In the genomic region with DNA sequence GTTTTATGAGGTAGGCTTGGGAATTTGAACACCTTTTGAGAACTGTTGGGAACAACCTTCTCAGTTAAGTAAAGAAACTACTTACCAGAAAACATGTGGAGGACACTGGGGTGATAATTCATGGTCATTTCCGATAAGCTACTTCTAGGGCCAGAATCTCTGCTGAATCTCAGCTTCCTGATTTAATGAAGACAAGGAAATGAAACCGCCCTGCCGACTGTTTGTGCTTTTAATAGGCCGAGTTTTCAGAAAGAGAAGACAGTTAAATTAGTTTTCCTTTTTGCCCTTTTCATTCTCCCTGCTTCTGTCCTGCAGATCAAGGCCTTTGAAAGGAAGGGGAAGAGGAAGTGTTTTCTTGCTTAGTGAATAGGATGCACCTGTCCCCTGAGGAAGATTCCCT, we compare ENCODE assay signal across 16 cellular contexts.
DNase-seq lines count a peak whose midpoint lies in the region; ATAC-seq and TF ChIP-seq lines count a peak whose summit lies in the region.
"Had no signal": no experiment of that assay in that cellular context is flagged by ENCODE, and none has a peak within 500 bp of the region (broad histone marks: within the 10 kb centered on the region; RNA-seq: fewer than 3 reads in every experiment).

No MANE protein-coding gene starts in this region.

- no peaks in the 10 kb centered on the region for H3K36me3 ChIP-seq in naive thymus-derived CD4-positive, alpha-beta T cell (ENCODE audit: control insufficient read depth in 2 of 3, insufficient read depth in 3 of 3, low read length in 3 of 3)
- H3K36me3 ChIP-seq: esophagus muscularis mucosa had no signal

- no peak overlapping the region for H3K27ac ChIP-seq in naive thymus-derived CD4-positive, alpha-beta T cell (ENCODE audit: low read depth, low read length)

- CTCF ChIA-PET in naive thymus-derived CD4-positive, alpha-beta T cell (lab: Charles Lee): no interaction called here

- H3K9me3 ChIP-seq in naive thymus-derived CD4-positive, alpha-beta T cell (ENCODE audit: control insufficient read depth in 2 of 3, low read length in 3 of 3): no peaks in the 10 kb centered on the region
- H3K9me3 ChIP-seq: esophagus muscularis mucosa had no signal

- H3K36me3 Mint-ChIP-seq in CD14-positive monocyte (peaks cover 7 to 11% of the 10 kb centered on the region in 2 donors), glutamatergic neuron (ENCODE audit: unreplicated experiment) (no peaks in the 10 kb centered on the region)
- H3K36me3 Mint-ChIP-seq in dendritic cell treated with granulocyte-macrophage colony-stimulating factor and Interleukin-4, amounts not matched to agents 40 ng/mL and 50 ng/mL, for 4 days (ENCODE audit: low read depth): no peaks in the 10 kb centered on the region
- H3K36me3 Mint-ChIP-seq in naive thymus-derived CD4-positive, alpha-beta T cell: no peaks in the 10 kb centered on the region
- H3K36me3 Mint-ChIP-seq: naive thymus-derived CD8-positive, alpha-beta T cell had no signal

- H3K4me1 ChIP-seq in naive thymus-derived CD4-positive, alpha-beta T cell (ENCODE audit: control insufficient read depth in 2 of 2, insufficient read depth in 2 of 2, low read length in 2 of 2): no peaks in the 10 kb centered on the region

- H3K4me3 Mint-ChIP-seq in CD14-positive monocyte (peak overlapping the region in 1 of 2 donors; percentile 82), glutamatergic neuron (ENCODE audit: unreplicated experiment) (no peak overlapping the region)
- H3K4me3 Mint-ChIP-seq in dendritic cell treated with granulocyte-macrophage colony-stimulating factor and Interleukin-4, amounts not matched to agents 40 ng/mL and 50 ng/mL, for 4 days: peak overlapping the region; percentile 32
- H3K4me3 Mint-ChIP-seq in naive thymus-derived CD4-positive, alpha-beta T cell: no peak overlapping the region
- H3K4me3 Mint-ChIP-seq: GM23338; T-helper 1 cell treated with Interleukin-12 subunit alpha and Interleukin-12 subunit beta and Interleukin-4 antibody, amounts not matched to agents 30 μg/mL and 1 μg/mL, for 36 hours had no signal

- H3K27me3 Mint-ChIP-seq in CD14-positive monocyte (ENCODE audit: low read depth in 3 of 3): peaks cover 4 to 8% (median 5%) of the 10 kb centered on the region in 3 donors
- peaks cover 15% of the 10 kb centered on the region for H3K27me3 Mint-ChIP-seq in dendritic cell treated with granulocyte-macrophage colony-stimulating factor and Interleukin-4, amounts not matched to agents 40 ng/mL and 50 ng/mL, for 4 days
- peaks cover 0 to 8% (median 0%) of the 10 kb centered on the region in 5 donors for H3K27me3 Mint-ChIP-seq in naive thymus-derived CD4-positive, alpha-beta T cell
- peaks cover 3% of the 10 kb centered on the region for H3K27me3 Mint-ChIP-seq in glutamatergic neuron (ENCODE audit: unreplicated experiment)
- H3K27me3 Mint-ChIP-seq: naive thymus-derived CD8-positive, alpha-beta T cell had no signal

- no peak for TF ChIP-seq CTCF in CD14-positive monocyte (IDR thresholded peaks at IDR 0.05)
- no peak for TF ChIP-seq CTCF in glutamatergic neuron (IDR thresholded peaks at IDR 0.05; ENCODE audit: partially characterized antibody, unreplicated experiment)

- POLR2A ChIA-PET in naive thymus-derived CD4-positive, alpha-beta T cell (lab: Charles Lee): no interaction called here

- H3K4me3 ChIP-seq in naive thymus-derived CD4-positive, alpha-beta T cell (ENCODE audit: low read length): no peak overlapping the region
- H3K4me3 ChIP-seq: esophagus muscularis mucosa, GM23338 had no signal

- H3K27ac Mint-ChIP-seq in CD14-positive monocyte (peak overlapping the region; percentile 88 to 96 (median 91)), glutamatergic neuron (ENCODE audit: unreplicated experiment) (no peak overlapping the region)
- H3K27ac Mint-ChIP-seq in dendritic cell treated with granulocyte-macrophage colony-stimulating factor and Interleukin-4, amounts not matched to agents 40 ng/mL and 50 ng/mL, for 4 days: peak overlapping the region; percentile 68
- H3K27ac Mint-ChIP-seq in naive thymus-derived CD4-positive, alpha-beta T cell: no peak overlapping the region
- H3K27ac Mint-ChIP-seq: GM23338; T-helper 1 cell treated with Interleukin-12 subunit alpha and Interleukin-12 subunit beta and Interleukin-4 antibody, amounts not matched to agents 30 μg/mL and 1 μg/mL, for 36 hours had no signal

- peak; percentile 65 for ATAC-seq in naive thymus-derived CD4-positive, alpha-beta T cell
- ATAC-seq: GM23338; naive thymus-derived CD8-positive, alpha-beta T cell had no signal

- H3K9me3 Mint-ChIP-seq in CD14-positive monocyte: no peaks in the 10 kb centered on the region
- no peaks in the 10 kb centered on the region for H3K9me3 Mint-ChIP-seq in dendritic cell treated with granulocyte-macrophage colony-stimulating factor and Interleukin-4, amounts not matched to agents 40 ng/mL and 50 ng/mL, for 4 days
- no peaks in the 10 kb centered on the region for H3K9me3 Mint-ChIP-seq in naive thymus-derived CD4-positive, alpha-beta T cell
- no peaks in the 10 kb centered on the region for H3K9me3 Mint-ChIP-seq in glutamatergic neuron (ENCODE audit: unreplicated experiment)
- H3K9me3 Mint-ChIP-seq: GM23338; naive thymus-derived CD8-positive, alpha-beta T cell; T-helper 1 cell treated with Interleukin-12 subunit alpha and Interleukin-12 subunit beta and Interleukin-4 antibody, amounts not matched to agents 30 μg/mL and 1 μg/mL, for 36 hours had no signal

- TF ChIP-seq POLR2A in erythroblast (IDR thresholded peaks at IDR 0.05; ENCODE audit: low read length): no peak

- DNase-seq in CD14-positive monocyte (ENCODE audit: low spot score): no peak
- peak; percentile 26 to 34 for DNase-seq in Kasumi-1 (lab: John Stamatoyannopoulos, UW)
- DNase-seq in naive thymus-derived CD4-positive, alpha-beta T cell: no peak
- DNase-seq in glutamatergic neuron: no peak
- DNase-seq in erythroblast (lab: John Stamatoyannopoulos, UW): no peak
- DNase-seq in NCI-H1092 treated with DMSO at 0.1 percent for 48 hours (lab: John Stamatoyannopoulos, UW): no peak
- DNase-seq in T-helper 1 cell: no peak
- DNase-seq: activated CD4-positive, CD25-positive, alpha-beta regulatory T cell treated with anti-CD3 and anti-CD28 coated beads, Interleukin-2, amount 50 U/mL, for 72 hours; activated gamma-delta T cell treated with Interleukin-2 at 50 U/mL for 16 hours; naive thymus-derived CD8-positive, alpha-beta T cell; NCI-H2081 treated with DMSO at 0.1 percent for 48 hours; NCI-H69 had no signal

- H3K27me3 ChIP-seq in naive thymus-derived CD4-positive, alpha-beta T cell (ENCODE audit: control insufficient read depth in 2 of 2, insufficient read depth in 2 of 2, low read length in 2 of 2): no peaks in the 10 kb centered on the region
- H3K27me3 ChIP-seq: esophagus muscularis mucosa had no signal

- intact Hi-C loops in CD14-positive monocyte (cut with micrococcal nuclease): loop anchor here (5.0 to 10.0 kb wide), 2 partner anchors 43 to 51 kb away; no protein-coding TSS in a partner anchor
- intact Hi-C loops in dendritic cell treated with granulocyte-macrophage colony-stimulating factor and Interleukin-4, amounts not matched to agents 40 ng/mL and 50 ng/mL, for 4 days (cut with micrococcal nuclease): loop anchor here (1.0 to 10.0 kb wide), 2 partner anchors 77 to 249 kb away; no protein-coding TSS in a partner anchor
- intact Hi-C loops in naive thymus-derived CD4-positive, alpha-beta T cell (cut with micrococcal nuclease): no loop called here

- H3K4me1 Mint-ChIP-seq in CD14-positive monocyte (peaks cover 47% of the 10 kb centered on the region), glutamatergic neuron (ENCODE audit: low read depth, unreplicated experiment) (no peaks in the 10 kb centered on the region)
- peaks cover 47% of the 10 kb centered on the region for H3K4me1 Mint-ChIP-seq in dendritic cell treated with granulocyte-macrophage colony-stimulating factor and Interleukin-4, amounts not matched to agents 40 ng/mL and 50 ng/mL, for 4 days (ENCODE audit: low read depth)
- peaks cover 6 to 49% (median 26%) of the 10 kb centered on the region in 7 donors for H3K4me1 Mint-ChIP-seq in naive thymus-derived CD4-positive, alpha-beta T cell

Comparison
In these comparisons a context has a peak if more than half of its experiments do, and no peak if none do; other contexts are left out.
1. DNase-seq: peak in Kasumi-1 (2 of 2); none in CD14-positive monocyte (single experiment), naive thymus-derived CD4-positive, alpha-beta T cell (0 of 9), glutamatergic neuron (single experiment), erythroblast (0 of 2), NCI-H1092 treated with DMSO at 0.1 percent for 48 hours (single experiment) and T-helper 1 cell (0 of 5).
2. H3K27ac Mint-ChIP-seq: peak in CD14-positive monocyte (7 of 7) and dendritic cell treated with granulocyte-macrophage colony-stimulating factor and Interleukin-4, amounts not matched to agents 40 ng/mL and 50 ng/mL, for 4 days (single experiment); none in naive thymus-derived CD4-positive, alpha-beta T cell (0 of 9) and glutamatergic neuron (single experiment).
3. intact Hi-C loops: an anchor here in CD14-positive monocyte (5.0 to 10.0 kb wide) and dendritic cell treated with granulocyte-macrophage colony-stimulating factor and Interleukin-4, amounts not matched to agents 40 ng/mL and 50 ng/mL, for 4 days (1.0 to 10.0 kb wide); none called in naive thymus-derived CD4-positive, alpha-beta T cell.